9 cellular contexts compared by ENCODE assay signal in the genomic region with DNA sequence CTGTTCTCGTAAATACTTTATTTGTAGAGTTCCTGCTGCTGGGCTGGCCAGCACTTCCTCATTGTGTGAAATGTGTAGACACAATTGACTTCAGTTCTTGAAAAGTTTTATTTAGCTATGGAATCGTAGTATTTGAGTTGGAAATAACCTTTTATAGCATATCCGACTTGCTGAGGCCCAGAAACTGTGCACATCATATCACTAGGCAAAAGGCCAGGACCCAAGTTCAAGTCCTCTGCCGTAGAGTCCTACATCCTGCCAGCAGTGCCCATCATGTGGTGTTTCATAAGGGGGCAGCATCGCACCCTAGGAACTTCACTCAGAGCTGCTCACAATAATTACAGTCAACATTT.
A peak's percentile ranks its signal among the peaks of the same experiment; 100 is the strongest.
DNase-seq lines count a peak whose midpoint lies in the region; ATAC-seq and TF ChIP-seq lines count a peak whose summit lies in the region.
"Had no signal": no experiment of that assay in that cellular context is flagged by ENCODE, and none has a peak within 500 bp of the region (broad histone marks: within the 10 kb centered on the region; RNA-seq: fewer than 3 reads in every experiment).

No MANE protein-coding gene starts in this region.

- DNase-seq in NB4 (ENCODE audit: low read depth) = peak; percentile 85
- peak; percentile 51 for DNase-seq in colonic mucosa
- no peak for DNase-seq in osteocyte (ENCODE audit: extremely low spot score, unreplicated experiment)
- no peak for DNase-seq in NAMALWA (ENCODE audit: low spot score)
- DNase-seq in HAP-1 (ENCODE audit: low spot score in 2 of 2) = no peak

- H3K27me3 Mint-ChIP-seq in osteocyte (ENCODE audit: unreplicated experiment) = no peaks in the 10 kb centered on the region

- H3K36me3 ChIP-seq in colonic mucosa (no peaks in the 10 kb centered on the region), HAP-1 (replicated peaks) (no peaks in the 10 kb centered on the region)

- peak overlapping the region; percentile 69 for H3K27ac ChIP-seq in colonic mucosa

- peaks cover 17% of the 10 kb centered on the region for H3K4me1 Mint-ChIP-seq in osteocyte (ENCODE audit: unreplicated experiment)

- no peaks in the 10 kb centered on the region for H3K36me3 Mint-ChIP-seq in osteocyte (ENCODE audit: unreplicated experiment)

- H3K27me3 ChIP-seq in colonic mucosa (no peaks in the 10 kb centered on the region), HAP-1 (ENCODE audit: low read depth) (no peaks in the 10 kb centered on the region)

- no peak overlapping the region for H3K4me3 ChIP-seq in NB4 (ENCODE audit: low read depth, low read length)
- H3K4me3 ChIP-seq in colonic mucosa = no peak overlapping the region
- no peak overlapping the region for H3K4me3 ChIP-seq in HAP-1

- intact Hi-C loops in colonic mucosa (cut with DNase I) = no loop called here

- TF ChIP-seq CTCF in GM12873 (IDR thresholded peaks at IDR 0.05; ENCODE audit: insufficient read depth, low read depth, low read length, missing control alignments) (peak; percentile 8), NB4 (IDR thresholded peaks at IDR 0.05; ENCODE audit: low read depth, low read length) (peak; percentile 64), colonic mucosa (IDR thresholded peaks at IDR 0.05) (no peak), osteocyte (IDR thresholded peaks at IDR 0.05) (peak; percentile 19)

- H3K4me1 ChIP-seq in colonic mucosa = peaks cover 9% of the 10 kb centered on the region
- no peaks in the 10 kb centered on the region for H3K4me1 ChIP-seq in HAP-1

- H3K27ac Mint-ChIP-seq in osteocyte (ENCODE audit: unreplicated experiment) = no peak overlapping the region
- H3K27ac Mint-ChIP-seq: activated T-helper 1 cell treated with anti-CD3 and anti-CD28 coated beads, Interleukin-12 subunit alpha, Interleukin-12 subunit beta, Interleukin-2, Interleukin-4 antibody, amounts not matched to agents 30 ng/mL and 10 ng/mL and 1 ng/mL, durations not matched to agents 14 hours and 24 hours and 36 hours had no signal

- no peak for ATAC-seq in HG02981 (IDR thresholded peaks at IDR 0.05; ENCODE audit: unreplicated experiment)

- in situ Hi-C loops in HAP-1 (cut with MboI; ENCODE audit: low sequenced_read_pairs) = no loop called here

- no peaks in the 10 kb centered on the region for H3K9me3 Mint-ChIP-seq in osteocyte (ENCODE audit: unreplicated experiment)
- H3K9me3 Mint-ChIP-seq: activated T-helper 1 cell treated with anti-CD3 and anti-CD28 coated beads, Interleukin-12 subunit alpha, Interleukin-12 subunit beta, Interleukin-2, Interleukin-4 antibody, amounts not matched to agents 30 ng/mL and 10 ng/mL and 1 ng/mL, durations not matched to agents 14 hours and 24 hours and 36 hours; nephron had no signal

- no peak overlapping the region for H3K4me3 Mint-ChIP-seq in osteocyte (ENCODE audit: unreplicated experiment)
- H3K4me3 Mint-ChIP-seq: activated T-helper 1 cell treated with anti-CD3 and anti-CD28 coated beads, Interleukin-12 subunit alpha, Interleukin-12 subunit beta, Interleukin-2, Interleukin-4 antibody, amounts not matched to agents 30 ng/mL and 10 ng/mL and 1 ng/mL, durations not matched to agents 14 hours and 24 hours and 36 hours; nephron had no signal

- H3K9ac ChIP-seq in colonic mucosa (ENCODE audit: low read depth in 2 of 2, low read length in 2 of 2) = peak overlapping the region in 1 of 2 donors; percentile 66

- no peak for TF ChIP-seq POLR2A in NB4 (IDR thresholded peaks at IDR 0.05; ENCODE audit: extremely low read depth, insufficient read length)

- H3K9me3 ChIP-seq in colonic mucosa = no peaks in the 10 kb centered on the region
- H3K9me3 ChIP-seq in HAP-1 = no peaks in the 10 kb centered on the region

Comparison
In these comparisons a context has a peak if more than half of its experiments do, and no peak if none do; other contexts are left out.
1. DNase-seq: peak in NB4 (single experiment) and colonic mucosa (single experiment); none in osteocyte (single experiment), NAMALWA (single experiment) and HAP-1 (0 of 2).